8 cellular contexts compared by ENCODE assay signal in genomic region chr4:3047464-3048286, GRCh38. TPM values are rescaled to one million over a fixed set of nuclear protein-coding genes. Genes with fewer than 3 reads are reported as not detected.
DNase-seq lines count a peak whose midpoint lies in the region; ATAC-seq and TF ChIP-seq lines count a peak whose summit lies in the region.

No MANE protein-coding gene starts in this region.

- TF ChIP-seq POLR2A in erythroblast (IDR thresholded peaks at IDR 0.05; ENCODE audit: low read length) = no peak

- peak; percentile 51 for TF ChIP-seq CTCF in natural killer cell (IDR thresholded peaks at IDR 0.05)

- H3K27ac Mint-ChIP-seq in natural killer cell = peak overlapping the region; percentile 91 to 97
- peak overlapping the region; percentile 6 to 46 for H3K27ac Mint-ChIP-seq in stimulated activated naive CD8-positive, alpha-beta T cell treated with anti-CD3 and anti-CD28 coated beads, Interleukin-15, amount 100 ng/mL, for 72 hours

- no peaks in the 10 kb centered on the region for H3K36me3 Mint-ChIP-seq in natural killer cell

- H3K27me3 Mint-ChIP-seq in natural killer cell (ENCODE audit: low read depth in 2 of 2) = no peaks in the 10 kb centered on the region
- peaks cover 7% of the 10 kb centered on the region for H3K27me3 Mint-ChIP-seq in stimulated activated naive CD8-positive, alpha-beta T cell treated with anti-CD3 and anti-CD28 coated beads, Interleukin-15, amount 100 ng/mL, for 72 hours

- peak overlapping the region; percentile 83 for H3K4me3 Mint-ChIP-seq in natural killer cell
- H3K4me3 Mint-ChIP-seq in stimulated activated naive CD8-positive, alpha-beta T cell treated with anti-CD3 and anti-CD28 coated beads, Interleukin-15, amount 100 ng/mL, for 72 hours = peak overlapping the region in 1 of 2 donors; percentile 53

- no peaks in the 10 kb centered on the region for H3K9me3 Mint-ChIP-seq in natural killer cell
- H3K9me3 Mint-ChIP-seq in stimulated activated naive CD8-positive, alpha-beta T cell treated with anti-CD3 and anti-CD28 coated beads, Interleukin-15, amount 100 ng/mL, for 72 hours = peaks cover 7 to 8% of the 10 kb centered on the region in 2 donors

- ATAC-seq in GM18511 (IDR thresholded peaks at IDR 0.05; ENCODE audit: unreplicated experiment) = peak; percentile 95
- peak; percentile 88 for ATAC-seq in HG03025 (IDR thresholded peaks at IDR 0.05; ENCODE audit: low FRiP score, unreplicated experiment)
- ATAC-seq in natural killer cell = peak; percentile 59 to 78 (median 66)
- peak; percentile 100 for ATAC-seq in stimulated activated naive CD8-positive, alpha-beta T cell treated with anti-CD3 and anti-CD28 coated beads, Interleukin-15, amount 100 ng/mL, for 72 hours

- intact Hi-C loops in natural killer cell (cut with micrococcal nuclease) = loop anchor here (1.0 to 5.0 kb wide), 4 partner anchors 27 to 255 kb away; partner anchors contain the start of genes GRK4, HTT, HTT-AS and NOP14

- peaks cover 38 to 42% of the 10 kb centered on the region in 2 donors for H3K4me1 Mint-ChIP-seq in natural killer cell
- H3K4me1 Mint-ChIP-seq in stimulated activated naive CD8-positive, alpha-beta T cell treated with anti-CD3 and anti-CD28 coated beads, Interleukin-15, amount 100 ng/mL, for 72 hours = peaks cover 43% of the 10 kb centered on the region

- DNase-seq in AG08395 (ENCODE audit: low spot score) (peak; percentile 36), NCI-H526 treated with DMSO at 0.1 percent for 48 hours (lab: John Stamatoyannopoulos, UW) (peak; percentile 12), erythroblast (lab: John Stamatoyannopoulos, UW) (peak; percentile 46 to 69), natural killer cell (peak; percentile 70)
- DNase-seq in activated CD8-positive, alpha-beta memory T cell treated with anti-CD3 and anti-CD28 coated beads, Interleukin-2, amount 50 U/mL, for 4 hours = peak; percentile 57
- DNase-seq in stimulated activated naive CD8-positive, alpha-beta T cell treated with anti-CD3 and anti-CD28 coated beads, Interleukin-15, amount 100 ng/mL, for 72 hours = peak; percentile 85 to 94

RNA-seq across cellular contexts. Expression of gene HTT-AS, which starts 26.7 kb away (rescaled TPM):
- total RNA-seq in natural killer cell = not detected

RNA-seq across cellular contexts. Expression of gene HTT, which starts 26.8 kb away (rescaled TPM):
- total RNA-seq in natural killer cell = 100 to 1,000 TPM; 132 to 175 (median 165) TPM

Comparison
In these comparisons a context has a peak if more than half of its experiments do, and no peak if none do; other contexts are left out.
1. Peak in every context shown above with its lines: DNase-seq and ATAC-seq.
2. DNase-seq: peak in every context shown above with its lines; median percentile 90 in stimulated activated naive CD8-positive, alpha-beta T cell treated with anti-CD3 and anti-CD28 coated beads, Interleukin-15, amount 100 ng/mL, for 72 hours; 70 in natural killer cell; 58 in erythroblast; 57 in activated CD8-positive, alpha-beta memory T cell treated with anti-CD3 and anti-CD28 coated beads, Interleukin-2, amount 50 U/mL, for 4 hours; 36 in AG08395; 12 in NCI-H526 treated with DMSO at 0.1 percent for 48 hours.